9 cellular contexts compared by ENCODE assay signal in the genomic region with DNA sequence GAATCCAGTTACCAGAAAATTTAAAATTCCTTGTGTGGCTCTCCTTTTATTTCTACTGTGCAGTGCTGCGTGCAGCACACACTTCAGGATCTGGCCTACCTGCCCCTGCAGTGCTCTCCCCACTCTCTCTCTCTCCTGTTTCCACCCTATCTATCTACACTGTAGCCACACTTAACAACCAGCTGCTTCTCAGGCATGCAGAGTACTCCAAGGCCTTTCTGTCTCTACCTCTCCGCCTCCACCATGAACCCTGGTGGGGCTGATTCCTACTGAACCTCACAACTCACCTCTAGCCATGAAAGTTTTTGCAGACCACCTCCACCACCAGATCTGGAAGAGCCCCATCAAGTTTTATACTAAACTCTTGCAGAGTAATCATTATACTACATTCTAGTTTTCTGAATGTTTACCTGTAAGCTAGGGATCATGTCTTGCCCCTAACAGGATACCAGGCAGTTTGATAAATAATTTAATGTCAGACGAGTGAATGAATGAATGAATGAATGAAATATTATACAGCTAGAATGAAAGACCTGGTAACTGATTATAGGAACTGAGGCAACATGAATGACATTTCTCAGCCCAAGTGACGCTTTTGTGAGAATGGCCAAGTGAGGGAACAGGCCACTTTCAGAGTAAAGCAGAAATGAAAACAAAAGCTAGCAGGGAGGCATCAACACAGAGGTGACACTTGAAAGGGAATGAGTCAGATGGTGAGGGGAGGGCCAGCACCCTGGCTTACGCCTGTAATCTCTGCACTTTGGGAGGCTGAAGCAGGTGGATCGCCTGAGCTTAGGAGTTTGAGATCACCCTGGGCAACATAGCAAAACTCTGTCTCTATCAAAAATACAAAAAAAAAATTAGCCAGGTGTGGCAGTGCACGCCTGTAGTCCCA.
DNase-seq lines count a peak whose midpoint lies in the region; ATAC-seq lines count a peak whose summit lies in the region.
"Had no signal": no experiment of that assay in that cellular context is flagged by ENCODE, and none has a peak within 500 bp of the region (broad histone marks: within the 10 kb centered on the region; RNA-seq: fewer than 3 reads in every experiment).

No MANE protein-coding gene starts in this region.

- peak; percentile 89 for ATAC-seq in HG03060 (IDR thresholded peaks at IDR 0.05; ENCODE audit: low read depth, unreplicated experiment)
- peak; percentile 100 for ATAC-seq in activated T-cell treated with anti-CD3 and anti-CD28 coated beads, Interleukin-2, amount 50 U/mL, for 72 hours (replicated peaks in 1 of 2)
- peak; percentile 96 for ATAC-seq in stimulated activated naive CD8-positive, alpha-beta T cell treated with anti-CD3 and anti-CD28 coated beads, Interleukin-15, Interleukin-2, amounts not matched to agents 100 U/mL and 50 U/mL, for 24 hours

- DNase-seq in activated gamma-delta T cell treated with anti-CD3 and anti-CD28 coated beads, Interleukin-2, amount 50 U/mL, for 16 hours (ENCODE audit: low read depth): peak; percentile 15
- DNase-seq in activated gamma-delta T cell (lab: John Stamatoyannopoulos, UW) (no peak), NCI-H1105 (lab: John Stamatoyannopoulos, UW) (no peak), midbrain (lab: John Stamatoyannopoulos, UW) (no peak), amniotic stem cell (lab: John Stamatoyannopoulos, UW) (no peak)
- DNase-seq in activated T-cell treated with anti-CD3 and anti-CD28 coated beads, Interleukin-2, amount 50 U/mL, for 72 hours: peak; percentile 60 to 77
- peak; percentile 55 for DNase-seq in stimulated activated naive CD8-positive, alpha-beta T cell treated with anti-CD3 and anti-CD28 coated beads, Interleukin-15, Interleukin-2, amounts not matched to agents 100 U/mL and 50 U/mL, for 24 hours
- DNase-seq: islet precursor cell had no signal

- H3K9me3 Mint-ChIP-seq in activated T-cell treated with anti-CD3 and anti-CD28 coated beads, Interleukin-2, amount 50 U/mL, for 72 hours: peaks cover 2 to 7% of the 10 kb centered on the region in 2 donors

- peak overlapping the region; percentile 75 for H3K27ac Mint-ChIP-seq in activated T-cell treated with anti-CD3 and anti-CD28 coated beads, Interleukin-2, amount 50 U/mL, for 72 hours

- peak overlapping the region; percentile 46 to 71 for H3K4me3 Mint-ChIP-seq in activated T-cell treated with anti-CD3 and anti-CD28 coated beads, Interleukin-2, amount 50 U/mL, for 72 hours

- no peaks in the 10 kb centered on the region for H3K27me3 Mint-ChIP-seq in activated T-cell treated with anti-CD3 and anti-CD28 coated beads, Interleukin-2, amount 50 U/mL, for 72 hours (ENCODE audit: low read depth)

- H3K36me3 Mint-ChIP-seq in activated T-cell treated with anti-CD3 and anti-CD28 coated beads, Interleukin-2, amount 50 U/mL, for 72 hours (ENCODE audit: insufficient read depth in 2 of 2): peaks cover 10 to 26% of the 10 kb centered on the region in 2 donors

- peaks cover 91% of the 10 kb centered on the region for H3K4me1 Mint-ChIP-seq in activated T-cell treated with anti-CD3 and anti-CD28 coated beads, Interleukin-2, amount 50 U/mL, for 72 hours (ENCODE audit: low read depth)

Comparison
In these comparisons a context has a peak if more than half of its experiments do, and no peak if none do; other contexts are left out.
1. DNase-seq: peak in activated gamma-delta T cell treated with anti-CD3 and anti-CD28 coated beads, Interleukin-2, amount 50 U/mL, for 16 hours (single experiment), activated T-cell treated with anti-CD3 and anti-CD28 coated beads, Interleukin-2, amount 50 U/mL, for 72 hours (2 of 2) and stimulated activated naive CD8-positive, alpha-beta T cell treated with anti-CD3 and anti-CD28 coated beads, Interleukin-15, Interleukin-2, amounts not matched to agents 100 U/mL and 50 U/mL, for 24 hours (single experiment); none in activated gamma-delta T cell (single experiment), NCI-H1105 (single experiment), midbrain (single experiment) and amniotic stem cell (single experiment).
2. Peak in every context shown above with its lines, with median percentiles within 50 percentile points of each other: ATAC-seq.